15 cellular contexts compared by ENCODE assay signal in the genomic region with DNA sequence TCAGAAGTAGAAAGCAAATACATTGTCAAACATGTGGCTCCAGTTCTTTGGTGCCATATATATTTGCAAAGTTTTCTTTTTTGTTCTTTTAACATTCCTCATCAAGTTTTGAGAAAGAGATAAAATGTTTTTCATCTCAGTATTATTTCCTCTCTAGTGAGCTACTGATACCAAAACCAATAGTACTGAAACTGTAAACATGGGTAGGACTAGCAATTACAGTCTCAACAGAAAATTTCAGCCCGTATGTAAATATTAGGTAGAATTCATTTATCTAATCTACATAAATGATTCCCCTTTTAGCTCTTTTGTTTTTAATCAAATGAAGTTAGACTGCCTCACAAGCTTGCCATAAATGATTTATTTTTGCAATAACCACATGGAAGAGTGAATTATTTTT. TPM values are rescaled to one million over a fixed set of nuclear protein-coding genes. Genes with fewer than 3 reads are reported as not detected.
A peak's percentile ranks its signal among the peaks of the same experiment; 100 is the strongest.
DNase-seq lines count a peak whose midpoint lies in the region; ATAC-seq and TF ChIP-seq lines count a peak whose summit lies in the region.
"Had no signal": no experiment of that assay in that cellular context is flagged by ENCODE, and none has a peak within 500 bp of the region (broad histone marks: within the 10 kb centered on the region; RNA-seq: fewer than 3 reads in every experiment).

No MANE protein-coding gene starts in this region.

- POLR2A ChIA-PET in activated CD8-positive, alpha-beta T cell treated with anti-CD3 and anti-CD28 coated beads for 36 hours (lab: Charles Lee) = no interaction called here

- CTCF ChIA-PET in activated CD8-positive, alpha-beta T cell treated with anti-CD3 and anti-CD28 coated beads for 36 hours (lab: Charles Lee) = no interaction called here

- no peak for ATAC-seq in activated T-cell treated with anti-CD3 and anti-CD28 coated beads, Interleukin-2, amount 50 U/mL, for 72 hours (replicated peaks in 1 of 2)
- ATAC-seq in GM21737 (IDR thresholded peaks at IDR 0.05; ENCODE audit: unreplicated experiment) (peak; percentile 60), HG03196 (IDR thresholded peaks at IDR 0.05; ENCODE audit: unreplicated experiment) (peak; percentile 50), upper lobe of right lung (no peak)
- no peak for ATAC-seq in activated CD8-positive, alpha-beta T cell treated with anti-CD3 and anti-CD28 coated beads for 36 hours

- H3K27me3 Mint-ChIP-seq in activated T-cell treated with anti-CD3 and anti-CD28 coated beads, Interleukin-2, amount 50 U/mL, for 24 hours = no peaks in the 10 kb centered on the region
- no peaks in the 10 kb centered on the region for H3K27me3 Mint-ChIP-seq in activated T-cell treated with anti-CD3 and anti-CD28 coated beads, Interleukin-2, amount 50 U/mL, for 72 hours (ENCODE audit: low read depth)
- no peaks in the 10 kb centered on the region for H3K27me3 Mint-ChIP-seq in activated CD8-positive, alpha-beta T cell treated with anti-CD3 and anti-CD28 coated beads for 36 hours
- H3K27me3 Mint-ChIP-seq: IgD-negative memory B cell had no signal

- H3K9me3 ChIP-seq in SJCRH30 (replicated peaks) (no peaks in the 10 kb centered on the region), upper lobe of right lung (no peaks in the 10 kb centered on the region)
- H3K9me3 ChIP-seq: colonic mucosa, sigmoid colon had no signal

- no peaks in the 10 kb centered on the region for H3K9me3 Mint-ChIP-seq in activated T-cell treated with anti-CD3 and anti-CD28 coated beads, Interleukin-2, amount 50 U/mL, for 24 hours
- H3K9me3 Mint-ChIP-seq in activated T-cell treated with anti-CD3 and anti-CD28 coated beads, Interleukin-2, amount 50 U/mL, for 72 hours = no peaks in the 10 kb centered on the region
- no peaks in the 10 kb centered on the region for H3K9me3 Mint-ChIP-seq in activated CD8-positive, alpha-beta T cell treated with anti-CD3 and anti-CD28 coated beads for 36 hours
- H3K9me3 Mint-ChIP-seq: IgD-negative memory B cell had no signal

- peaks cover 20% of the 10 kb centered on the region for H3K4me1 Mint-ChIP-seq in activated T-cell treated with anti-CD3 and anti-CD28 coated beads, Interleukin-2, amount 50 U/mL, for 24 hours (ENCODE audit: low read depth)
- H3K4me1 Mint-ChIP-seq in activated T-cell treated with anti-CD3 and anti-CD28 coated beads, Interleukin-2, amount 50 U/mL, for 72 hours (ENCODE audit: low read depth) = peaks cover 10% of the 10 kb centered on the region
- H3K4me1 Mint-ChIP-seq in activated CD8-positive, alpha-beta T cell treated with anti-CD3 and anti-CD28 coated beads for 36 hours (ENCODE audit: low read depth) = peaks cover 3% of the 10 kb centered on the region

- H3K27ac Mint-ChIP-seq in activated T-cell treated with anti-CD3 and anti-CD28 coated beads, Interleukin-2, amount 50 U/mL, for 24 hours = peak overlapping the region; percentile 74
- H3K27ac Mint-ChIP-seq in activated T-cell treated with anti-CD3 and anti-CD28 coated beads, Interleukin-2, amount 50 U/mL, for 72 hours = no peak overlapping the region
- no peak overlapping the region for H3K27ac Mint-ChIP-seq in activated CD8-positive, alpha-beta T cell treated with anti-CD3 and anti-CD28 coated beads for 36 hours
- H3K27ac Mint-ChIP-seq: IgD-negative memory B cell had no signal

- H3K4me3 ChIP-seq in SJCRH30 (no peak overlapping the region), upper lobe of right lung (no peak overlapping the region)
- H3K4me3 ChIP-seq: colonic mucosa, sigmoid colon had no signal

- no peak overlapping the region for H3K27ac ChIP-seq in SJCRH30
- H3K27ac ChIP-seq in upper lobe of right lung = no peak overlapping the region
- H3K27ac ChIP-seq: colonic mucosa, sigmoid colon had no signal

- no peaks in the 10 kb centered on the region for H3K27me3 ChIP-seq in SJCRH30
- H3K27me3 ChIP-seq in upper lobe of right lung = no peaks in the 10 kb centered on the region
- H3K27me3 ChIP-seq: colonic mucosa, sigmoid colon had no signal

- intact Hi-C loops in upper lobe of right lung (cut with DNase I) = no loop called here
- intact Hi-C loops in activated CD8-positive, alpha-beta T cell treated with anti-CD3 and anti-CD28 coated beads for 36 hours (cut with micrococcal nuclease) = no loop called here

- DNase-seq in activated T-cell treated with anti-CD3 and anti-CD28 coated beads, Interleukin-2, amount 50 U/mL, for 24 hours = no peak
- DNase-seq in activated T-cell treated with anti-CD3 and anti-CD28 coated beads, Interleukin-2, amount 50 U/mL, for 72 hours = no peak
- DNase-seq in SJCRH30 (no peak), NCI-H2107 treated with DMSO at 0.1 percent for 48 hours (lab: John Stamatoyannopoulos, UW; ENCODE audit: unreplicated experiment) (no peak), upper lobe of right lung (no peak)
- DNase-seq in activated CD8-positive, alpha-beta T cell treated with anti-CD3 and anti-CD28 coated beads for 36 hours = no peak
- DNase-seq: activated CD4-positive, alpha-beta T cell treated with anti-CD3 and anti-CD28 coated beads, Interleukin-2, amount 50 U/mL, for 48 hours; colonic mucosa; DND-41; NCI-H1092; sigmoid colon; stimulated activated CD4-positive, alpha-beta T cell treated with anti-CD3 and anti-CD28 coated beads, Interleukin-4, amount 100 ng/mL, for 4 hours had no signal

- no peaks in the 10 kb centered on the region for H3K4me1 ChIP-seq in SJCRH30
- H3K4me1 ChIP-seq in upper lobe of right lung = no peaks in the 10 kb centered on the region
- H3K4me1 ChIP-seq: colonic mucosa, sigmoid colon had no signal

- H3K36me3 Mint-ChIP-seq in activated T-cell treated with anti-CD3 and anti-CD28 coated beads, Interleukin-2, amount 50 U/mL, for 24 hours (ENCODE audit: low read depth) = peaks cover 65% of the 10 kb centered on the region
- peaks cover 2 to 10% of the 10 kb centered on the region in 2 donors for H3K36me3 Mint-ChIP-seq in activated T-cell treated with anti-CD3 and anti-CD28 coated beads, Interleukin-2, amount 50 U/mL, for 72 hours (ENCODE audit: insufficient read depth in 2 of 2)
- H3K36me3 Mint-ChIP-seq in activated CD8-positive, alpha-beta T cell treated with anti-CD3 and anti-CD28 coated beads for 36 hours (ENCODE audit: low read depth) = peaks cover 22% of the 10 kb centered on the region

- H3K4me3 Mint-ChIP-seq in activated T-cell treated with anti-CD3 and anti-CD28 coated beads, Interleukin-2, amount 50 U/mL, for 24 hours = no peak overlapping the region
- no peak overlapping the region for H3K4me3 Mint-ChIP-seq in activated T-cell treated with anti-CD3 and anti-CD28 coated beads, Interleukin-2, amount 50 U/mL, for 72 hours
- no peak overlapping the region for H3K4me3 Mint-ChIP-seq in activated CD8-positive, alpha-beta T cell treated with anti-CD3 and anti-CD28 coated beads for 36 hours
- H3K4me3 Mint-ChIP-seq: IgD-negative memory B cell had no signal

- H3K36me3 ChIP-seq in SJCRH30 (peaks cover 28% of the 10 kb centered on the region), upper lobe of right lung (peaks cover 77% of the 10 kb centered on the region)
- H3K36me3 ChIP-seq: colonic mucosa had no signal

- TF ChIP-seq CTCF in upper lobe of right lung (IDR thresholded peaks at IDR 0.05) = no peak
- no peak for TF ChIP-seq CTCF in activated CD8-positive, alpha-beta T cell treated with anti-CD3 and anti-CD28 coated beads for 36 hours (IDR thresholded peaks at IDR 0.05)

RNA-seq across cellular contexts. Expression of a gene that starts 21.4 kb away (rescaled TPM):
- 10 to 100 TPM; 31.0 to 33.7 TPM for total RNA-seq in activated T-cell treated with anti-CD3 and anti-CD28 coated beads, Interleukin-2, amount 50 U/mL, for 72 hours
- 19.3 and 23.5 TPM in 2 replicates for total RNA-seq in SJCRH30 (2014; rRNA removed; shearing (Covaris generic))
- 119 TPM for total RNA-seq in upper lobe of right lung
- total RNA-seq in activated CD8-positive, alpha-beta T cell treated with anti-CD3 and anti-CD28 coated beads for 36 hours = 10 to 100 TPM; 17.9 to 19.6 TPM

Comparison
In these comparisons a context has a peak if more than half of its experiments do, and no peak if none do; other contexts are left out.
1. ATAC-seq: peak in GM21737 (single experiment) and HG03196 (single experiment); none in activated T-cell treated with anti-CD3 and anti-CD28 coated beads, Interleukin-2, amount 50 U/mL, for 72 hours (0 of 2), upper lobe of right lung (single experiment) and activated CD8-positive, alpha-beta T cell treated with anti-CD3 and anti-CD28 coated beads for 36 hours (single experiment).